9 cellular contexts compared by ENCODE assay signal in genomic region chr15:90054618-90055097, GRCh38. TPM values are rescaled to one million over a fixed set of nuclear protein-coding genes. Genes with fewer than 3 reads are reported as not detected.
DNase-seq lines count a peak whose midpoint lies in the region; ATAC-seq and TF ChIP-seq lines count a peak whose summit lies in the region.
"Had no signal": no experiment of that assay in that cellular context is flagged by ENCODE, and none has a peak within 500 bp of the region (broad histone marks: within the 10 kb centered on the region; RNA-seq: fewer than 3 reads in every experiment).

No MANE protein-coding gene starts in this region.

- no peak for ATAC-seq in GM18909 (IDR thresholded peaks at IDR 0.05; ENCODE audit: poor library complexity, unreplicated experiment)
- ATAC-seq: naive thymus-derived CD8-positive, alpha-beta T cell had no signal

- H3K27me3 ChIP-seq in neutrophil = no peaks in the 10 kb centered on the region
- H3K27me3 ChIP-seq: suprapubic skin had no signal

- no peak overlapping the region for H3K4me3 Mint-ChIP-seq in endothelial cell (ENCODE audit: unreplicated experiment)
- H3K4me3 Mint-ChIP-seq: naive thymus-derived CD8-positive, alpha-beta T cell had no signal

- peak overlapping the region; percentile 12 for H3K27ac Mint-ChIP-seq in endothelial cell (ENCODE audit: unreplicated experiment)

- peaks cover 20% of the 10 kb centered on the region for H3K27me3 Mint-ChIP-seq in endothelial cell (ENCODE audit: unreplicated experiment)
- H3K27me3 Mint-ChIP-seq: naive thymus-derived CD8-positive, alpha-beta T cell had no signal

- no peak overlapping the region for H3K4me3 ChIP-seq in neutrophil (ENCODE audit: low read depth in 1 of 2, low read length in 1 of 2)
- H3K4me3 ChIP-seq: suprapubic skin had no signal

- DNase-seq in DMS153 treated with DMSO at 0.1 percent for 48 hours (lab: John Stamatoyannopoulos, UW; ENCODE audit: unreplicated experiment) = peak; percentile 11
- peak; percentile 84 for DNase-seq in NCI-H2227 (lab: John Stamatoyannopoulos, UW; ENCODE audit: unreplicated experiment)
- DNase-seq in endothelial cell (ENCODE audit: low spot score) = no peak
- DNase-seq in DMS114 treated with DMSO at 0.1 percent for 48 hours (lab: John Stamatoyannopoulos, UW; ENCODE audit: unreplicated experiment) = no peak
- no peak for DNase-seq in D341Med (ENCODE audit: low spot score)
- DNase-seq: naive thymus-derived CD8-positive, alpha-beta T cell had no signal

- no peaks in the 10 kb centered on the region for H3K9me3 Mint-ChIP-seq in endothelial cell (ENCODE audit: unreplicated experiment)
- H3K9me3 Mint-ChIP-seq: naive thymus-derived CD8-positive, alpha-beta T cell had no signal

- H3K36me3 ChIP-seq in neutrophil = no peaks in the 10 kb centered on the region
- H3K36me3 ChIP-seq: suprapubic skin had no signal

- peaks cover 56% of the 10 kb centered on the region for H3K4me1 Mint-ChIP-seq in endothelial cell (ENCODE audit: unreplicated experiment)

- peak overlapping the region; percentile 72 for H3K27ac ChIP-seq in neutrophil
- H3K27ac ChIP-seq: suprapubic skin had no signal

- peaks cover 55 to 62% of the 10 kb centered on the region in 2 experiments for H3K4me1 ChIP-seq in neutrophil (ENCODE audit: control insufficient read depth in 1 of 2, insufficient read depth in 1 of 2, low read depth in 1 of 2, low read length in 1 of 2)

- TF ChIP-seq CTCF in endothelial cell (IDR thresholded peaks at IDR 0.05; ENCODE audit: unreplicated experiment) (no peak), neutrophil (IDR thresholded peaks at IDR 0.05) (no peak)

- H3K36me3 Mint-ChIP-seq in endothelial cell (ENCODE audit: low read depth, unreplicated experiment) = peaks cover 21% of the 10 kb centered on the region
- H3K36me3 Mint-ChIP-seq: naive thymus-derived CD8-positive, alpha-beta T cell had no signal

- H3K9me3 ChIP-seq in neutrophil = no peaks in the 10 kb centered on the region
- H3K9me3 ChIP-seq: suprapubic skin had no signal

RNA-seq across cellular contexts. Expression of gene IDH2, which starts 47.6 kb away (rescaled TPM):
- total RNA-seq in endothelial cell (ENCODE audit: unreplicated experiment) = 133 TPM

RNA-seq across cellular contexts. Expression of gene ZNF710, which starts 53.5 kb away (rescaled TPM):
- 129 TPM for total RNA-seq in endothelial cell (ENCODE audit: unreplicated experiment)

Comparison
In these comparisons a context has a peak if more than half of its experiments do, and no peak if none do; other contexts are left out.
1. DNase-seq: peak in DMS153 treated with DMSO at 0.1 percent for 48 hours (single experiment) and NCI-H2227 (single experiment); none in endothelial cell (single experiment), DMS114 treated with DMSO at 0.1 percent for 48 hours (single experiment) and D341Med (single experiment).